Comparison of ENCODE assay signal across 1 cellular context in the genomic region with DNA sequence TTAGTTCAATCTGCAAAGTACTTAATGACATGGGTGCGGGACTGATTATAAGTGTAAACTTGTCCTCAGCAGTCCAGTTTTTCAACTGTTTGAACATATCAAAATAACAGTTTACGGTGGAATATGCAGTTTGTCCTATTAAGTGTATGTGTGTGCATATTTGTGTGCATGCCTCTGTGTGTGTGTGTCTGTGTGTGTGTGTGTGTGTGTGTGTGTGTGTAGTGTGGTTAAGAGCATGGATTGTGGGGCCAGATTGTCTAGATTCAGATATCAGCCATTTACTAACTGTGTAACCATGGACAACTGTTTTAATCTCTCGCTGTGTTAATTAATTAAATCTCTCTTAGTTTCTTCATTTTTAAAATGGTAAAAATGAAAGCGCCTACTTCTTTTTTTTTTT.
TF ChIP-seq lines count a peak whose summit lies in the region.

No MANE protein-coding gene starts in this region.

TF ChIP-seq in HepG2, 621 proteins besides CTCF, POLR2A, EP300 and RAD21:
- TF ChIP-seq POLR2G (IDR thresholded peaks at IDR 0.05; ENCODE audit: low read depth, low read length) (no peak), ZSCAN20 (CRISPR knock-in tag; IDR thresholded peaks at IDR 0.05; ENCODE audit: borderline replicate concordance) (no peak), NR0B2 (CRISPR knock-in tag; IDR thresholded peaks at IDR 0.05) (no peak), BCL6 (CRISPR knock-in tag; IDR thresholded peaks at IDR 0.05) (no peak), SMARCC2 (IDR thresholded peaks at IDR 0.05) (no peak)
